In the genomic region with DNA sequence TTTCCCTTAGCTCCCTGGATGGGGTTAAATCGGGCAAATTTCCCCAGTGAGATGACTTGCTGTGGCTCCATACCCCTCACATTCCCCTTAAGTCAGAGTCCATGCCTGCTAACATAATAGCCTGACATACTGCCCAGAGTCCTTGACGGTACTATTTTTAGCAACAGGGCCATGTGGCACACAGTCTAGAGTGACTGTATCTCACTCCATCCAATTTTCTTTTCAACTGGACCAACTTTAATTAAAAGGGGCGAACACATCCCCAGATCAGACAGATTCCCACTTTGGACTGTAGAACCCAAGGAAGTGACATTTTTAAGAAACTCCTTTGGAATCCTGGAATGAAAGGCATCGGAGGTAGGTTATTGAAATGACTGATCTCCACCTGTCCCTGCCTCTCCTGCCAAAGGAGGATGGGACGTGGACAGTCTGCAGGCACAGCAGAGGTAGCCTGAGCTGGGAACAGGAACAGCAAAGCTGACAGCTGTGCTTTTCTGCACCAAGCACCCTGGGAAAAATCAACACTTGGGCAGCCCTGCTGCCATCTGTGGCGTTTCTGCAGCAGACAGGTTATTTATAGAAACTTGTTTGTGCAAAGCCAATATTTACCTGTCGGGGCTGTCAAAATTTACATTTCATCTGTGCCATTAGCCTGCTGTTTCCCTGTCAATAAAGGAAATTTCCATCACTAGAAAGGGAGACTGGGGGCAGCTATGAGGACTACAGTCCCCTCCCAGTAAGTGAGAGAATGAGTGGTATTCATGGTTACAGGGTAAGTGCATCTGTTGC, we compare ENCODE assay signal across 1 cellular context.
TF ChIP-seq lines count a peak whose summit lies in the region.

No MANE protein-coding gene starts in this region.

TF ChIP-seq in GM12878, 131 proteins besides CTCF, POLR2A, EP300 and RAD21:
- TF ChIP-seq MXI1 (IDR thresholded peaks at IDR 0.05; ENCODE audit: low read depth, low read length) (no peak), FOXM1 (IDR thresholded peaks at IDR 0.05; ENCODE audit: low read depth, low read length) (no peak), PAX5 (IDR thresholded peaks at IDR 0.05; ENCODE audit: borderline replicate concordance, low read depth, low read length) (no peak), RUNX3 (IDR thresholded peaks at IDR 0.05; ENCODE audit: low read length) (no peak), JUND (IDR thresholded peaks at IDR 0.05; ENCODE audit: low read depth, low read length) (no peak), ZNF207 (IDR thresholded peaks at IDR 0.05; ENCODE audit: borderline replicate concordance) (no peak), CBX3 (IDR thresholded peaks at IDR 0.05; ENCODE audit: borderline replicate concordance, low read depth) (no peak), JUNB (IDR thresholded peaks at IDR 0.05) (no peak), PML (IDR thresholded peaks at IDR 0.05; ENCODE audit: low read length) (no peak), TARDBP (IDR thresholded peaks at IDR 0.05; ENCODE audit: borderline replicate concordance) (no peak), NFXL1 (IDR thresholded peaks at IDR 0.05; ENCODE audit: borderline replicate concordance) (no peak), POLR2AphosphoS2 (IDR thresholded peaks at IDR 0.05; ENCODE audit: low read depth, low read length) (no peak), ASH2L (IDR thresholded peaks at IDR 0.05; ENCODE audit: borderline replicate concordance, low read depth) (no peak), ETV6 (conservative IDR thresholded peaks at IDR 0.05 in 1 of 2, IDR thresholded peaks at IDR 0.05 in 1 of 2; ENCODE audit: borderline replicate concordance in 1 of 2, low read depth in 1 of 2) (no peak), FOS (IDR thresholded peaks at IDR 0.05; ENCODE audit: borderline replicate concordance, extremely low read depth, insufficient read length) (no peak), MEF2B (IDR thresholded peaks at IDR 0.05; ENCODE audit: partially characterized antibody, poor library complexity, severe bottlenecking) (no peak), BMI1 (IDR thresholded peaks at IDR 0.05; ENCODE audit: borderline replicate concordance) (no peak)
- TF ChIP-seq, protein P1, sequence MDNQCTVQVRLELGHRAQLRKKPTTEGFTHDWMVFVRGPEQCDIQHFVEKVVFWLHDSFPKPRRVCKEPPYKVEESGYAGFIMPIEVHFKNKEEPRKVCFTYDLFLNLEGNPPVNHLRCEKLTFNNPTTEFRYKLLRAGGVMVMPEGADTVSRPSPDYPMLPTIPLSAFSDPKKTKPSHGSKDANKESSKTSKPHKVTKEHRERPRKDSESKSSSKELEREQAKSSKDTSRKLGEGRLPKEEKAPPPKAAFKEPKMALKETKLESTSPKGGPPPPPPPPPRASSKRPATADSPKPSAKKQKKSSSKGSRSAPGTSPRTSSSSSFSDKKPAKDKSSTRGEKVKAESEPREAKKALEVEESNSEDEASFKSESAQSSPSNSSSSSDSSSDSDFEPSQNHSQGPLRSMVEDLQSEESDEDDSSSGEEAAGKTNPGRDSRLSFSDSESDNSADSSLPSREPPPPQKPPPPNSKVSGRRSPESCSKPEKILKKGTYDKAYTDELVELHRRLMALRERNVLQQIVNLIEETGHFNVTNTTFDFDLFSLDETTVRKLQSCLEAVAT (IDR thresholded peaks at IDR 0.05), result no peak
- TF ChIP-seq, protein P2, sequence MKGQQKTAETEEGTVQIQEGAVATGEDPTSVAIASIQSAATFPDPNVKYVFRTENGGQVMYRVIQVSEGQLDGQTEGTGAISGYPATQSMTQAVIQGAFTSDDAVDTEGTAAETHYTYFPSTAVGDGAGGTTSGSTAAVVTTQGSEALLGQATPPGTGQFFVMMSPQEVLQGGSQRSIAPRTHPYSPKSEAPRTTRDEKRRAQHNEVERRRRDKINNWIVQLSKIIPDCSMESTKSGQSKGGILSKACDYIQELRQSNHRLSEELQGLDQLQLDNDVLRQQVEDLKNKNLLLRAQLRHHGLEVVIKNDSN (IDR thresholded peaks at IDR 0.05; ENCODE audit: borderline replicate concordance, extremely low read length, insufficient read depth, low read depth, low read length), result no peak
TF ChIP-seq in GM12878: peak in this region for 0.
